8 cellular contexts compared by ENCODE assay signal in genomic region chr17:42773290-42774035, GRCh38. TPM values are rescaled to one million over a fixed set of nuclear protein-coding genes. Genes with fewer than 3 reads are reported as not detected.
A peak's percentile ranks its signal among the peaks of the same experiment; 100 is the strongest.
DNase-seq lines count a peak whose midpoint lies in the region; ATAC-seq and TF ChIP-seq lines count a peak whose summit lies in the region.

TSS of gene VPS25 (plus strand) at chr17:42773449. CDS start at chr17:42773476, 27 bp downstream.

- peak; percentile 73 to 86 for DNase-seq in NCI-H524 (lab: John Stamatoyannopoulos, UW)
- peak; percentile 70 to 73 for DNase-seq in activated CD4-positive, alpha-beta T cell treated with anti-CD3 and anti-CD28 coated beads for 4 hours
- peak; percentile 86 for DNase-seq in colonic mucosa
- DNase-seq in left colon = peak; percentile 80 to 81
- peak; percentile 60 to 62 for DNase-seq in stimulated activated CD4-positive, alpha-beta T cell treated with anti-CD3 and anti-CD28 coated beads, Interleukin-1b, Interleukin-23, amount 100 ng/mL, for 4 hours (ENCODE audit: low read depth in 2 of 2)

- intact Hi-C loops in colonic mucosa (cut with DNase I) = no loop called here
- intact Hi-C loops in left colon (cut with DNase I, micrococcal nuclease) = no loop called here

- H3K9ac ChIP-seq in colonic mucosa (ENCODE audit: low read depth in 2 of 2, low read length in 2 of 2) = peak within 1 kb of the TSS; percentile 92 to 94

- peak; percentile 68 for ATAC-seq in HG03108 (IDR thresholded peaks at IDR 0.05; ENCODE audit: unreplicated experiment)
- peak; percentile 95 for ATAC-seq in left colon
- ATAC-seq in GM18498 (IDR thresholded peaks at IDR 0.05; ENCODE audit: unreplicated experiment) = no peak

- no peaks in the 10 kb centered on the region for H3K9me3 ChIP-seq in colonic mucosa

- H3K4me3 ChIP-seq in colonic mucosa = peak within 1 kb of the TSS; percentile 74

- peak within 1 kb of the TSS; percentile 72 for H3K27ac ChIP-seq in colonic mucosa

- H3K36me3 ChIP-seq in colonic mucosa = no peaks in the 10 kb centered on the region

- no peaks in the 10 kb centered on the region for H3K27me3 ChIP-seq in colonic mucosa

- TF ChIP-seq CTCF in colonic mucosa (IDR thresholded peaks at IDR 0.05) = no peak

- peaks cover 6% of the 10 kb centered on the region for H3K4me1 ChIP-seq in colonic mucosa

- peak; percentile 86 for TF ChIP-seq POLR2A in GM10847 (IDR thresholded peaks at IDR 0.05; ENCODE audit: extremely low read depth, insufficient read length)

RNA-seq across cellular contexts. Expression of gene VPS25, which starts in this region (rescaled TPM):
- total RNA-seq in colonic mucosa (100 to 1,000 TPM in 1 of 2 donors, 10 to 100 TPM in 1; 86.9 to 105 TPM), left colon (10 to 100 TPM; 81.5 to 83.6 TPM)
